In the genomic region with DNA sequence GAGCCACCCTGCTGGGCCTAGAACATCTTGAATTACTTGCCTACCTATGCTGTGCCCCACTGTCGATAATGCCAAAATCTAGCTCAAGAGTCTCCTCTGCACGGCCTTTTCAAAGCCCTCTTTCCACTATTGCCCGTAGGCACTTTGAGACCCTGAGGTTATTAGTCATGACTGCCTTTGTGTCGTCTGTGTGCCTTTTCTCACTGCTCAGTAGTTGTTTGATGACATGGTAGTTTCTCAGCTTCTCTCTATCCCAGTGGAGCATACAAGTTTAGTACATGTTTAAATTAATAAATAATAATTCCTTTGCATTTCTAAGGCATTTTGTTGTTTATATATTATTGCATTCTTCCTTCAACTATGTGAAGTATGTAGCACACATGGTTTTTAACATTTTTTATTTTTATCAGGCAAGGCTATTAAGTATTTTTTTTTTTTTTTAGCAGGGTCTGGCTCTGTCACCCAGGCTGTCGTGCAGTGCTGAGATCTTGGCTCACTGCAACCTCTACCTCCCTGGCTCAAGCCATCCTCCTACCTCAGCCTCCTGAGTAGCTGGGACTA, we compare ENCODE assay signal across 1 cellular context.
TF ChIP-seq lines count a peak whose summit lies in the region.

No MANE protein-coding gene starts in this region.

TF ChIP-seq in GM23338, 12 proteins besides CTCF, POLR2A, EP300 and RAD21 (continued from another document):
- TF ChIP-seq, protein P1, sequence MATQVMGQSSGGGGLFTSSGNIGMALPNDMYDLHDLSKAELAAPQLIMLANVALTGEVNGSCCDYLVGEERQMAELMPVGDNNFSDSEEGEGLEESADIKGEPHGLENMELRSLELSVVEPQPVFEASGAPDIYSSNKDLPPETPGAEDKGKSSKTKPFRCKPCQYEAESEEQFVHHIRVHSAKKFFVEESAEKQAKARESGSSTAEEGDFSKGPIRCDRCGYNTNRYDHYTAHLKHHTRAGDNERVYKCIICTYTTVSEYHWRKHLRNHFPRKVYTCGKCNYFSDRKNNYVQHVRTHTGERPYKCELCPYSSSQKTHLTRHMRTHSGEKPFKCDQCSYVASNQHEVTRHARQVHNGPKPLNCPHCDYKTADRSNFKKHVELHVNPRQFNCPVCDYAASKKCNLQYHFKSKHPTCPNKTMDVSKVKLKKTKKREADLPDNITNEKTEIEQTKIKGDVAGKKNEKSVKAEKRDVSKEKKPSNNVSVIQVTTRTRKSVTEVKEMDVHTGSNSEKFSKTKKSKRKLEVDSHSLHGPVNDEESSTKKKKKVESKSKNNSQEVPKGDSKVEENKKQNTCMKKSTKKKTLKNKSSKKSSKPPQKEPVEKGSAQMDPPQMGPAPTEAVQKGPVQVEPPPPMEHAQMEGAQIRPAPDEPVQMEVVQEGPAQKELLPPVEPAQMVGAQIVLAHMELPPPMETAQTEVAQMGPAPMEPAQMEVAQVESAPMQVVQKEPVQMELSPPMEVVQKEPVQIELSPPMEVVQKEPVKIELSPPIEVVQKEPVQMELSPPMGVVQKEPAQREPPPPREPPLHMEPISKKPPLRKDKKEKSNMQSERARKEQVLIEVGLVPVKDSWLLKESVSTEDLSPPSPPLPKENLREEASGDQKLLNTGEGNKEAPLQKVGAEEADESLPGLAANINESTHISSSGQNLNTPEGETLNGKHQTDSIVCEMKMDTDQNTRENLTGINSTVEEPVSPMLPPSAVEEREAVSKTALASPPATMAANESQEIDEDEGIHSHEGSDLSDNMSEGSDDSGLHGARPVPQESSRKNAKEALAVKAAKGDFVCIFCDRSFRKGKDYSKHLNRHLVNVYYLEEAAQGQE (IDR thresholded peaks at IDR 0.05; ENCODE audit: unreplicated experiment), result no peak
- TF ChIP-seq STAT1 (IDR thresholded peaks at IDR 0.05; ENCODE audit: unreplicated experiment) (no peak), EZH2phosphoT487 (IDR thresholded peaks at IDR 0.05; ENCODE audit: unreplicated experiment) (no peak), ZNF114 (CRISPR knock-in tag; IDR thresholded peaks at IDR 0.05) (no peak), NANOG (IDR thresholded peaks at IDR 0.05; ENCODE audit: borderline replicate concordance) (no peak), JUNB (IDR thresholded peaks at IDR 0.05; ENCODE audit: unreplicated experiment) (no peak), POLR2AphosphoS5 (IDR thresholded peaks at IDR 0.05; ENCODE audit: low read depth) (no peak), CREB1 (CRISPR knock-in tag; IDR thresholded peaks at IDR 0.05; ENCODE audit: low read depth) (no peak)
- TF ChIP-seq, protein P2, sequence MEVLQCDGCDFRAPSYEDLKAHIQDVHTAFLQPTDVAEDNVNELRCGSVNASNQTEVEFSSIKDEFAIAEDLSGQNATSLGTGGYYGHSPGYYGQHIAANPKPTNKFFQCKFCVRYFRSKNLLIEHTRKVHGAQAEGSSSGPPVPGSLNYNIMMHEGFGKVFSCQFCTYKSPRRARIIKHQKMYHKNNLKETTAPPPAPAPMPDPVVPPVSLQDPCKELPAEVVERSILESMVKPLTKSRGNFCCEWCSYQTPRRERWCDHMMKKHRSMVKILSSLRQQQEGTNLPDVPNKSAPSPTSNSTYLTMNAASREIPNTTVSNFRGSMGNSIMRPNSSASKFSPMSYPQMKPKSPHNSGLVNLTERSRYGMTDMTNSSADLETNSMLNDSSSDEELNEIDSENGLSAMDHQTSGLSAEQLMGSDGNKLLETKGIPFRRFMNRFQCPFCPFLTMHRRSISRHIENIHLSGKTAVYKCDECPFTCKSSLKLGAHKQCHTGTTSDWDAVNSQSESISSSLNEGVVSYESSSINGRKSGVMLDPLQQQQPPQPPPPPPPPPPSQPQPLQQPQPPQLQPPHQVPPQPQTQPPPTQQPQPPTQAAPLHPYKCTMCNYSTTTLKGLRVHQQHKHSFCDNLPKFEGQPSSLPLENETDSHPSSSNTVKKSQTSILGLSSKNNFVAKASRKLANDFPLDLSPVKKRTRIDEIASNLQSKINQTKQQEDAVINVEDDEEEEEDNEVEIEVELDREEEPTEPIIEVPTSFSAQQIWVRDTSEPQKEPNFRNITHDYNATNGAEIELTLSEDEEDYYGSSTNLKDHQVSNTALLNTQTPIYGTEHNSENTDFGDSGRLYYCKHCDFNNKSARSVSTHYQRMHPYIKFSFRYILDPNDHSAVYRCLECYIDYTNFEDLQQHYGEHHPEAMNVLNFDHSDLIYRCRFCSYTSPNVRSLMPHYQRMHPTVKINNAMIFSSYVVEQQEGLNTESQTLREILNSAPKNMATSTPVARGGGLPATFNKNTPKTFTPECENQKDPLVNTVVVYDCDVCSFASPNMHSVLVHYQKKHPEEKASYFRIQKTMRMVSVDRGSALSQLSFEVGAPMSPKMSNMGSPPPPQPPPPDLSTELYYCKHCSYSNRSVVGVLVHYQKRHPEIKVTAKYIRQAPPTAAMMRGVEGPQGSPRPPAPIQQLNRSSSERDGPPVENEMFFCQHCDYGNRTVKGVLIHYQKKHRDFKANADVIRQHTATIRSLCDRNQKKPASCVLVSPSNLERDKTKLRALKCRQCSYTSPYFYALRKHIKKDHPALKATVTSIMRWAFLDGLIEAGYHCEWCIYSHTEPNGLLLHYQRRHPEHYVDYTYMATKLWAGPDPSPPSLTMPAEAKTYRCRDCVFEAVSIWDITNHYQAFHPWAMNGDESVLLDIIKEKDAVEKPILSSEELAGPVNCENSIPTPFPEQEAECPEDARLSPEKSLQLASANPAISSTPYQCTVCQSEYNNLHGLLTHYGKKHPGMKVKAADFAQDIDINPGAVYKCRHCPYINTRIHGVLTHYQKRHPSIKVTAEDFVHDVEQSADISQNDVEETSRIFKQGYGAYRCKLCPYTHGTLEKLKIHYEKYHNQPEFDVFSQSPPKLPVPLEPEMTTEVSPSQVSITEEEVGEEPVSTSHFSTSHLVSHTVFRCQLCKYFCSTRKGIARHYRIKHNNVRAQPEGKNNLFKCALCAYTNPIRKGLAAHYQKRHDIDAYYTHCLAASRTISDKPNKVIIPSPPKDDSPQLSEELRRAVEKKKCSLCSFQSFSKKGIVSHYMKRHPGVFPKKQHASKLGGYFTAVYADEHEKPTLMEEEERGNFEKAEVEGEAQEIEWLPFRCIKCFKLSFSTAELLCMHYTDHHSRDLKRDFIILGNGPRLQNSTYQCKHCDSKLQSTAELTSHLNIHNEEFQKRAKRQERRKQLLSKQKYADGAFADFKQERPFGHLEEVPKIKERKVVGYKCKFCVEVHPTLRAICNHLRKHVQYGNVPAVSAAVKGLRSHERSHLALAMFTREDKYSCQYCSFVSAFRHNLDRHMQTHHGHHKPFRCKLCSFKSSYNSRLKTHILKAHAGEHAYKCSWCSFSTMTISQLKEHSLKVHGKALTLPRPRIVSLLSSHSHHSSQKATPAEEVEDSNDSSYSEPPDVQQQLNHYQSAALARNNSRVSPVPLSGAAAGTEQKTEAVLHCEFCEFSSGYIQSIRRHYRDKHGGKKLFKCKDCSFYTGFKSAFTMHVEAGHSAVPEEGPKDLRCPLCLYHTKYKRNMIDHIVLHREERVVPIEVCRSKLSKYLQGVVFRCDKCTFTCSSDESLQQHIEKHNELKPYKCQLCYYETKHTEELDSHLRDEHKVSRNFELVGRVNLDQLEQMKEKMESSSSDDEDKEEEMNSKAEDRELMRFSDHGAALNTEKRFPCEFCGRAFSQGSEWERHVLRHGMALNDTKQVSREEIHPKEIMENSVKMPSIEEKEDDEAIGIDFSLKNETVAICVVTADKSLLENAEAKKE (CRISPR knock-in tag; IDR thresholded peaks at IDR 0.05), result no peak
- TF ChIP-seq, protein P3, sequence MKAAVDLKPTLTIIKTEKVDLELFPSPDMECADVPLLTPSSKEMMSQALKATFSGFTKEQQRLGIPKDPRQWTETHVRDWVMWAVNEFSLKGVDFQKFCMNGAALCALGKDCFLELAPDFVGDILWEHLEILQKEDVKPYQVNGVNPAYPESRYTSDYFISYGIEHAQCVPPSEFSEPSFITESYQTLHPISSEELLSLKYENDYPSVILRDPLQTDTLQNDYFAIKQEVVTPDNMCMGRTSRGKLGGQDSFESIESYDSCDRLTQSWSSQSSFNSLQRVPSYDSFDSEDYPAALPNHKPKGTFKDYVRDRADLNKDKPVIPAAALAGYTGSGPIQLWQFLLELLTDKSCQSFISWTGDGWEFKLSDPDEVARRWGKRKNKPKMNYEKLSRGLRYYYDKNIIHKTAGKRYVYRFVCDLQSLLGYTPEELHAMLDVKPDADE (IDR thresholded peaks at IDR 0.05), result no peak
